Comparison of ENCODE assay signal across 10 cellular contexts in genomic region chr10:43452356-43452914, GRCh38. TPM values are rescaled to one million over a fixed set of nuclear protein-coding genes. Genes with fewer than 3 reads are reported as not detected.
DNase-seq lines count a peak whose midpoint lies in the region; ATAC-seq and TF ChIP-seq lines count a peak whose summit lies in the region.
"Had no signal": no experiment of that assay in that cellular context is flagged by ENCODE, and none has a peak within 500 bp of the region (broad histone marks: within the 10 kb centered on the region; RNA-seq: fewer than 3 reads in every experiment).

No MANE protein-coding gene starts in this region.

- peaks cover 40% of the 10 kb centered on the region for H3K4me1 Mint-ChIP-seq in CD14-positive monocyte
- H3K4me1 Mint-ChIP-seq in activated T-cell treated with anti-CD3 and anti-CD28 coated beads, Interleukin-2, amount 50 U/mL, for 72 hours (ENCODE audit: low read depth): peaks cover 50% of the 10 kb centered on the region

- H3K27ac ChIP-seq in left ventricle myocardium inferior (replicated peaks): no peak overlapping the region
- H3K27ac ChIP-seq: right atrium auricular region had no signal

- H3K4me3 ChIP-seq in left ventricle myocardium inferior: no peak overlapping the region
- H3K4me3 ChIP-seq: right atrium auricular region had no signal

- no peaks in the 10 kb centered on the region for H3K27me3 Mint-ChIP-seq in CD14-positive monocyte (ENCODE audit: low read depth in 3 of 3)
- no peaks in the 10 kb centered on the region for H3K27me3 Mint-ChIP-seq in activated T-cell treated with anti-CD3 and anti-CD28 coated beads, Interleukin-2, amount 50 U/mL, for 72 hours (ENCODE audit: low read depth)

- no peaks in the 10 kb centered on the region for H3K36me3 ChIP-seq in left ventricle myocardium inferior
- H3K36me3 ChIP-seq: right atrium auricular region had no signal

- peak overlapping the region in 1 of 2 donors; percentile 54 for H3K4me3 Mint-ChIP-seq in CD14-positive monocyte
- peak overlapping the region; percentile 76 to 89 for H3K4me3 Mint-ChIP-seq in activated T-cell treated with anti-CD3 and anti-CD28 coated beads, Interleukin-2, amount 50 U/mL, for 72 hours

- TF ChIP-seq CTCF in CD14-positive monocyte (IDR thresholded peaks at IDR 0.05) (no peak), left ventricle myocardium inferior (IDR thresholded peaks at IDR 0.05; ENCODE audit: borderline replicate concordance) (no peak)

- no peaks in the 10 kb centered on the region for H3K27me3 ChIP-seq in left ventricle myocardium inferior (ENCODE audit: low read depth)
- H3K27me3 ChIP-seq: right atrium auricular region had no signal

- no peaks in the 10 kb centered on the region for H3K9me3 ChIP-seq in left ventricle myocardium inferior (replicated peaks)
- H3K9me3 ChIP-seq: right atrium auricular region had no signal

- intact Hi-C loops in CD14-positive monocyte (cut with micrococcal nuclease): loop anchor here in 1 of 2 donors (2.0 kb wide), 1 partner anchor 14 kb away; no protein-coding TSS in a partner anchor
- intact Hi-C loops in left ventricle myocardium inferior (cut with micrococcal nuclease): no loop called here

- peaks cover 23% of the 10 kb centered on the region for H3K4me1 ChIP-seq in left ventricle myocardium inferior

- peak; percentile 3 for ATAC-seq in GM21528 (IDR thresholded peaks at IDR 0.05; ENCODE audit: low FRiP score, unreplicated experiment)
- no peak for ATAC-seq in activated T-cell treated with anti-CD3 and anti-CD28 coated beads, Interleukin-2, amount 50 U/mL, for 72 hours (replicated peaks in 1 of 2)
- ATAC-seq in HG03342 (IDR thresholded peaks at IDR 0.05; ENCODE audit: unreplicated experiment): no peak

- DNase-seq in CD14-positive monocyte (ENCODE audit: low spot score): no peak
- no peak for DNase-seq in activated T-cell treated with anti-CD3 and anti-CD28 coated beads, Interleukin-2, amount 50 U/mL, for 72 hours
- peak; percentile 2 for DNase-seq in myocyte (ENCODE audit: low read depth)
- DNase-seq in stimulated activated CD4-positive, alpha-beta T cell treated with anti-CD3 and anti-CD28 coated beads, Interleukin-15, amount 100 ng/mL, for 24 hours: no peak
- DNase-seq in left ventricle myocardium inferior: no peak
- DNase-seq in mesenteric fat pad (ENCODE audit: low spot score): no peak
- DNase-seq: COR-L47 had no signal

- no peaks in the 10 kb centered on the region for H3K9me3 Mint-ChIP-seq in CD14-positive monocyte
- no peaks in the 10 kb centered on the region for H3K9me3 Mint-ChIP-seq in activated T-cell treated with anti-CD3 and anti-CD28 coated beads, Interleukin-2, amount 50 U/mL, for 72 hours

- H3K27ac Mint-ChIP-seq in CD14-positive monocyte: peak overlapping the region; percentile 88 to 97 (median 95)
- H3K27ac Mint-ChIP-seq in activated T-cell treated with anti-CD3 and anti-CD28 coated beads, Interleukin-2, amount 50 U/mL, for 72 hours: peak overlapping the region; percentile 98

- H3K36me3 Mint-ChIP-seq in CD14-positive monocyte: peaks cover 0 to 9% of the 10 kb centered on the region in 2 donors
- peaks cover 3 to 5% of the 10 kb centered on the region in 2 donors for H3K36me3 Mint-ChIP-seq in activated T-cell treated with anti-CD3 and anti-CD28 coated beads, Interleukin-2, amount 50 U/mL, for 72 hours (ENCODE audit: insufficient read depth in 2 of 2)

RNA-seq across cellular contexts. Expression of gene ZNF487, which starts 15.5 kb away (rescaled TPM):
- 10 to 100 TPM in 1 of 2 donors, 1 to 10 TPM in 1; 8.6 to 15.6 TPM for polyA plus RNA-seq in CD14-positive monocyte
- 1 to 10 TPM; 2.9 to 3.6 TPM for total RNA-seq in activated T-cell treated with anti-CD3 and anti-CD28 coated beads, Interleukin-2, amount 50 U/mL, for 72 hours
- total RNA-seq in myocyte: 2.9 and 3.1 TPM in 2 replicates
- 2.7 TPM for polyA plus RNA-seq in myocyte (2012)
- 2.2 TPM for total RNA-seq in left ventricle myocardium inferior
- 3.9 TPM for total RNA-seq in mesenteric fat pad

RNA-seq across cellular contexts. Expression of gene HNRNPF, which starts 43.4 kb away (rescaled TPM):
- 100 to 1,000 TPM; 188 to 189 TPM for polyA plus RNA-seq in CD14-positive monocyte
- 100 to 1,000 TPM; 412 to 475 TPM for total RNA-seq in activated T-cell treated with anti-CD3 and anti-CD28 coated beads, Interleukin-2, amount 50 U/mL, for 72 hours
- total RNA-seq in myocyte: 143 and 200 TPM in 2 replicates
- polyA plus RNA-seq in myocyte (2012): 88.2 TPM
- 70.5 TPM for total RNA-seq in left ventricle myocardium inferior
- 184 TPM for total RNA-seq in mesenteric fat pad
